In the genomic region with DNA sequence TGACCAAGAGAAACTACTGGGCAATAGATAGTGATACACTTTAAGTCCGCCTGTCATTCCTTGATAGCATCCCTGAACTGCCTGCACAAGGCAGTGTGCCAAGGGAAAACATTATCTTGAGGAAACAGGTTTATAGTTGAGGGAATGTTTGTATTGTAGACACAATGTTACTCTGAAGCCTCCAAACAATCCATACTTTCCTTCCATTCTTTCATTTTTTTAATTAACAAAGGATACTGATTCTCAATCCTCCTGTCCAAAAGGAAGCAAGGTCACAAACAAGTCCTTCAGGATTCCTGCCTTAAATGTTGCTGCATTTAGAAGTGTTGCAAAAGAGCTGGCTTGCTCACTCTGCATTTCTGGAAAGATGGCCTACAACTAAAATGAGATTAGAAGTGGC, we compare ENCODE assay signal across 30 cellular contexts.
A peak's percentile ranks its signal among the peaks of the same experiment; 100 is the strongest.
DNase-seq lines count a peak whose midpoint lies in the region; ATAC-seq, FAIRE-seq and TF ChIP-seq lines count a peak whose summit lies in the region.
"Had no signal": no experiment of that assay in that cellular context is flagged by ENCODE, and none has a peak within 500 bp of the region (broad histone marks: within the 10 kb centered on the region; RNA-seq: fewer than 3 reads in every experiment).

No MANE protein-coding gene starts in this region.

- CTCF ChIA-PET in HepG2 (lab: Yijun Ruan, JAX; ENCODE audit: low intra/inter-chr PET ratio, low total read pairs) = no interaction called here

- DNase-seq in HepG2 (ENCODE audit: low spot score) = no peak
- no peak for DNase-seq in glutamatergic neuron
- no peak for DNase-seq in lung (ENCODE audit: low spot score)
- no peak for DNase-seq in upper lobe of right lung
- no peak for DNase-seq in mucosa of gallbladder (ENCODE audit: low spot score)
- no peak for DNase-seq in SW 1271 (lab: John Stamatoyannopoulos, UW)
- DNase-seq: activated CD4-positive, alpha-beta T cell treated with anti-CD3 and anti-CD28 coated beads, Interleukin-2, amount 10 ng/mL, durations not matched to agents 24 days and 14 days; activated gamma-delta T cell; activated T-cell treated with anti-CD3 and anti-CD28 coated beads, Interleukin-2, amount 50 U/mL, for 1 hour; AML-193; body of pancreas; CD4-positive, alpha-beta memory T cell; DMS 273 treated with DMSO at 0.1 percent for 48 hours; EL; esophagus squamous epithelium; GM23248; mammary epithelial cell; NCI-H1694 treated with DMSO at 0.1 percent for 48 hours; NCI-H526; NK-92 treated with Interleukin-12 subunit alpha and Interleukin-12 subunit beta, amount 100 ng/mL, for 24 hours; SHP77 treated with DMSO at 0.1 percent for 48 hours; T1000; tibial artery had no signal

- H3K27me3 Mint-ChIP-seq in glutamatergic neuron (ENCODE audit: unreplicated experiment) = no peaks in the 10 kb centered on the region
- H3K27me3 Mint-ChIP-seq: progenitor cell of endocrine pancreas had no signal

- no peaks in the 10 kb centered on the region for H3K4me1 ChIP-seq in liver (ENCODE audit: control insufficient read depth in 4 of 4, insufficient read depth in 4 of 4, low read length in 3 of 4)
- H3K4me1 ChIP-seq in HepG2 (ENCODE audit: insufficient read depth, low read length) = 0 out of 2 replicates have a peak, but pooled peaks cover 15% of the 10 kb centered on the region
- peaks cover 2 to 16% of the 10 kb centered on the region in 2 donors for H3K4me1 ChIP-seq in lung (ENCODE audit: control insufficient read depth in 2 of 2, insufficient read depth in 2 of 2, low read length in 2 of 2)
- H3K4me1 ChIP-seq in upper lobe of right lung = peaks cover 23% of the 10 kb centered on the region
- H3K4me1 ChIP-seq: body of pancreas had no signal

- TF ChIP-seq EP300 in HepG2 (IDR thresholded peaks at IDR 0.05; ENCODE audit: low read depth in 2 of 2, low read length in 2 of 2) = no peak
- no peak for TF ChIP-seq EP300 in HepG2 (CRISPR knock-in tag; IDR thresholded peaks at IDR 0.05; ENCODE audit: borderline replicate concordance)

- no peak overlapping the region for H3K4me2 ChIP-seq in HepG2 (ENCODE audit: low read depth, low read length)
- H3K4me2 ChIP-seq: A549 had no signal

- POLR2A ChIA-PET in HepG2 (lab: Yijun Ruan, JAX) = interaction anchor here (1.0 kb wide), 1 partner anchor 10 kb away, joined by 3 read pairs; no protein-coding TSS in a partner anchor

- no peaks in the 10 kb centered on the region for H3K27me3 ChIP-seq in liver (ENCODE audit: control insufficient read depth in 4 of 4, insufficient read depth in 4 of 4, low read length in 3 of 4)
- no peaks in the 10 kb centered on the region for H3K27me3 ChIP-seq in HepG2 (ENCODE audit: control insufficient read depth in 1 of 2, insufficient read depth in 2 of 2, low read length in 2 of 2)
- no peaks in the 10 kb centered on the region for H3K27me3 ChIP-seq in lung (ENCODE audit: control insufficient read depth, insufficient read depth)
- no peaks in the 10 kb centered on the region for H3K27me3 ChIP-seq in upper lobe of right lung
- H3K27me3 ChIP-seq: body of pancreas, esophagus squamous epithelium, gastroesophageal sphincter, tibial artery had no signal

- FAIRE-seq in HepG2 (lab: Jason Lieb, UNC) = no peak
- FAIRE-seq: A549, GM12878 had no signal

- H3K36me3 ChIP-seq in liver (ENCODE audit: control insufficient read depth in 4 of 4, insufficient read depth in 3 of 4, low read depth in 1 of 4, low read length in 3 of 4) = peaks cover 0 to 3% (median 0%) of the 10 kb centered on the region in 4 donors
- H3K36me3 ChIP-seq in HepG2 (replicated peaks in 1 of 2; ENCODE audit: control insufficient read depth in 1 of 2, insufficient read depth in 2 of 2, low read length in 2 of 2) = peaks cover 8 to 25% of the 10 kb centered on the region in 2 experiments; a peak in 3 of 5 replicates
- H3K36me3 ChIP-seq in lung (ENCODE audit: control insufficient read depth in 2 of 2, insufficient read depth in 2 of 2, low read length in 2 of 2) = no peaks in the 10 kb centered on the region
- no peaks in the 10 kb centered on the region for H3K36me3 ChIP-seq in upper lobe of right lung
- H3K36me3 ChIP-seq: esophagus squamous epithelium had no signal

- no peak overlapping the region for H3K4me3 ChIP-seq in liver (ENCODE audit: low read depth in 1 of 3, low read length in 3 of 3)
- H3K4me3 ChIP-seq in HepG2 (replicated peaks in 1 of 3; ENCODE audit: insufficient read depth in 1 of 3, low read depth in 2 of 3, low read length in 3 of 3) = no peak overlapping the region
- no peak overlapping the region for H3K4me3 ChIP-seq in lung
- no peak overlapping the region for H3K4me3 ChIP-seq in upper lobe of right lung
- H3K4me3 ChIP-seq: A549, body of pancreas, esophagus squamous epithelium, gastroesophageal sphincter, GM12878, GM23248, tibial artery had no signal

- WGBS in liver = 89% methylated on average over 1 of the region's 1 CpG
- WGBS in HepG2 (ENCODE audit: low lambda C conversion rate) = 100% methylated on average over 1 of the region's 1 CpG
- whole genome bisulfite sequencing in lung, 2 donors = 72 to 77% methylated on average over 1 of the region's 1 CpG

- peak in 1 of 2 donors; percentile 6 for TF ChIP-seq RAD21 in liver (IDR thresholded peaks at IDR 0.05)
- TF ChIP-seq RAD21 in HepG2 (CRISPR knock-in tag; IDR thresholded peaks at IDR 0.05) = no peak

- no peak for TF ChIP-seq CTCF in liver (IDR thresholded peaks at IDR 0.05; ENCODE audit: low read depth, low read length, missing input control)
- no peak for TF ChIP-seq CTCF in HepG2 (CRISPR knock-in tag; IDR thresholded peaks at IDR 0.05)
- TF ChIP-seq CTCF in glutamatergic neuron (IDR thresholded peaks at IDR 0.05; ENCODE audit: partially characterized antibody, unreplicated experiment) = no peak
- TF ChIP-seq CTCF in lung (IDR thresholded peaks at IDR 0.05; ENCODE audit: control extremely low read depth, extremely low read depth) = no peak
- TF ChIP-seq CTCF in upper lobe of right lung (IDR thresholded peaks at IDR 0.05) = no peak

- BruUV-seq in HepG2 (replicated peaks; lab: Mats Ljungman, UMichigan) = no TSS peak

- TF ChIP-seq POLR2A in HepG2 (IDR thresholded peaks at IDR 0.05; ENCODE audit: insufficient read depth in 1 of 2, low read depth in 2 of 2, low read length in 2 of 2) = no peak

- H3K36me3 Mint-ChIP-seq in glutamatergic neuron (ENCODE audit: unreplicated experiment) = peaks cover 3% of the 10 kb centered on the region
- H3K36me3 Mint-ChIP-seq: CD4-positive, alpha-beta memory T cell had no signal

- peaks cover 2% of the 10 kb centered on the region for H3K9me3 Mint-ChIP-seq in glutamatergic neuron (ENCODE audit: unreplicated experiment)
- H3K9me3 Mint-ChIP-seq: activated CD4-positive, alpha-beta T cell treated with anti-CD3 and anti-CD28 coated beads, Interleukin-2, amount 10 ng/mL, durations not matched to agents 24 days and 14 days; stimulated activated naive CD8-positive, alpha-beta T cell treated with anti-CD3 and anti-CD28 coated beads, Interleukin-15, Interleukin-2, amounts not matched to agents 100 ng/mL and 50 ng/mL, for 24 hours had no signal

- no peaks in the 10 kb centered on the region for H3K4me1 Mint-ChIP-seq in glutamatergic neuron (ENCODE audit: low read depth, unreplicated experiment)
- H3K4me1 Mint-ChIP-seq: activated CD4-positive, alpha-beta T cell treated with anti-CD3 and anti-CD28 coated beads, Interleukin-2, amount 10 ng/mL, durations not matched to agents 24 days and 14 days; CD4-positive, alpha-beta memory T cell had no signal

- intact Hi-C loops in HepG2 (cut with micrococcal nuclease; ENCODE audit: unreplicated experiment) = no loop called here
- intact Hi-C loops in upper lobe of right lung (cut with DNase I) = no loop called here

- in situ Hi-C loops in HepG2 (cut with HindIII; ENCODE audit: extremely low pct_ligation_motif_present, low pct_unique_long_range_greater_than_20kb) = no loop called here

- ATAC-seq in HepG2 = no peak
- no peak for ATAC-seq in lung (ENCODE audit: insufficient read depth, low FRiP score)
- ATAC-seq in upper lobe of right lung = peak; percentile 51
- no peak for ATAC-seq in HG03571 (IDR thresholded peaks at IDR 0.05; ENCODE audit: unreplicated experiment)
- ATAC-seq: A549, body of pancreas, gastroesophageal sphincter, GM12878 had no signal

- H3K27ac Mint-ChIP-seq in glutamatergic neuron (ENCODE audit: unreplicated experiment) = peak overlapping the region; percentile 83
- H3K27ac Mint-ChIP-seq: activated CD4-positive, alpha-beta T cell treated with anti-CD3 and anti-CD28 coated beads, Interleukin-2, amount 10 ng/mL, durations not matched to agents 24 days and 14 days; CD4-positive, alpha-beta memory T cell; progenitor cell of endocrine pancreas; stimulated activated naive CD8-positive, alpha-beta T cell treated with anti-CD3 and anti-CD28 coated beads, Interleukin-15, Interleukin-2, amounts not matched to agents 100 ng/mL and 50 ng/mL, for 24 hours had no signal

- H3K9ac ChIP-seq in liver (ENCODE audit: low read depth in 1 of 2, low read length in 2 of 2) = no peak overlapping the region
- H3K9ac ChIP-seq in HepG2 (ENCODE audit: insufficient read depth, low read depth, low read length) = no peak overlapping the region
- H3K9ac ChIP-seq: GM23248 had no signal

- H3K9me3 ChIP-seq in liver (ENCODE audit: control insufficient read depth in 4 of 4, low read length in 3 of 4) (no peaks in the 10 kb centered on the region), HepG2 (ENCODE audit: low read length) (no peaks in the 10 kb centered on the region), lung (ENCODE audit: control insufficient read depth in 2 of 2, insufficient read depth in 1 of 2, low read length in 1 of 2) (no peaks in the 10 kb centered on the region), upper lobe of right lung (no peaks in the 10 kb centered on the region)
- H3K9me3 ChIP-seq: A549, body of pancreas, esophagus squamous epithelium, gastroesophageal sphincter, tibial artery had no signal

- H3K27ac ChIP-seq in liver (ENCODE audit: low read depth in 1 of 2, low read length in 2 of 2) (no peak overlapping the region), HepG2 (ENCODE audit: extremely low read length, insufficient read depth, low read length) (no peak overlapping the region), lung (ENCODE audit: low read depth in 1 of 2, low read length in 1 of 2) (peak overlapping the region; percentile 29 to 67), upper lobe of right lung (peak overlapping the region; percentile 20)
- H3K27ac ChIP-seq: A549, body of pancreas, GM23248 had no signal

- no peaks in the 10 kb centered on the region; the same call in 1 of the 2 replicates for H4K20me1 ChIP-seq in HepG2 (ENCODE audit: insufficient read depth, low read length)

- no peak overlapping the region for H2AFZ ChIP-seq in HepG2 (ENCODE audit: low read length)
- H2AFZ ChIP-seq: GM23248 had no signal

- H3K4me3 Mint-ChIP-seq in glutamatergic neuron (ENCODE audit: unreplicated experiment) = no peak overlapping the region
- H3K4me3 Mint-ChIP-seq: activated CD4-positive, alpha-beta T cell treated with anti-CD3 and anti-CD28 coated beads, Interleukin-2, amount 10 ng/mL, durations not matched to agents 24 days and 14 days; CD4-positive, alpha-beta memory T cell; stimulated activated naive CD8-positive, alpha-beta T cell treated with anti-CD3 and anti-CD28 coated beads, Interleukin-15, Interleukin-2, amounts not matched to agents 100 ng/mL and 50 ng/mL, for 24 hours had no signal

- peaks cover 4% of the 10 kb centered on the region for H3K79me2 ChIP-seq in HepG2 (ENCODE audit: insufficient read depth, low read length)

TF ChIP-seq in liver, 16 proteins besides CTCF, POLR2A, EP300 and RAD21 (continues in another document):
- no peak for TF ChIP-seq JUND (IDR thresholded peaks at IDR 0.05)

TF ChIP-seq in HepG2, 621 proteins besides CTCF, POLR2A, EP300 and RAD21 (continues in another document):
- no peak for TF ChIP-seq ZNF672 (CRISPR knock-in tag; IDR thresholded peaks at IDR 0.05)

Comparison
In these comparisons a context has a peak if more than half of its experiments do, and no peak if none do; other contexts are left out.
1. H3K27ac ChIP-seq: peak in lung (2 of 2) and upper lobe of right lung (single experiment); none in liver (0 of 2) and HepG2 (single experiment).